Comparison of ENCODE assay signal across 29 cellular contexts in the genomic region with DNA sequence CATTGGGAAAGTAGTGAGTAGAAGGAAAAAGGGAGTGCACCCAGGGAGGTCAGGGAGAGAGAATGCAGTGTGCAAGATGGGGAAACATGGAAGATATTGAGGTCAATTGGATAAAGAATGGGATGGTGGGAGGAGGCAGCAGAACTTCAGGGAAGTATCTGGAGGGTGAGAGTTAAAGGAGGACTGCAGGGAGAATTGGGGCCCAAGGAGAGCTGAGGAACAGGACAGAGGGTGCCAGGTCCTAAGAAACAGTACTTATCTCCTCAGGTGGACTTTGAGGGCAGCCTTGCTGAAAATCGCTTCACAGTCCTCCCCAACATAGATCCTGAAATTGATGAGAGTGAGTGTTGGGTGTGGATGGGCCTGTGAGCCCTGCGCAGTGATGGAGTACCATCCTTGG. TPM values are rescaled to one million over a fixed set of nuclear protein-coding genes. Genes with fewer than 3 reads are reported as not detected.
"Had no signal": no experiment of that assay in that cellular context is flagged by ENCODE, and none has a peak within 500 bp of the region (broad histone marks: within the 10 kb centered on the region; RNA-seq: fewer than 3 reads in every experiment).

No MANE protein-coding gene starts in this region.

- ATAC-seq: activated CD8-positive, alpha-beta T cell treated with anti-CD3 and anti-CD28 coated beads for 36 hours; effector memory CD8-positive, alpha-beta T cell had no signal

- H3K4me3 ChIP-seq: coronary artery, dorsolateral prefrontal cortex, esophagus muscularis mucosa had no signal

- H3K36me3 ChIP-seq: brain microvascular endothelial cell had no signal

- H3K27ac Mint-ChIP-seq: activated CD8-positive, alpha-beta T cell treated with anti-CD3 and anti-CD28 coated beads for 36 hours; activated naive CD4-positive, alpha-beta T cell treated with anti-CD3 and anti-CD28 coated beads for 36 hours; activated naive CD4-positive, alpha-beta T cell treated with anti-CD3 and anti-CD28 coated beads, Interleukin-2, amount 50 U/mL, for 24 hours; activated T-helper 1 cell treated with anti-CD3 and anti-CD28 coated beads, Interleukin-12 subunit alpha, Interleukin-12 subunit beta, Interleukin-2, Interleukin-4 antibody, amounts not matched to agents 30 ng/mL and 10 ng/mL and 1 ng/mL, durations not matched to agents 14 hours and 24 hours and 36 hours; activated T-helper 2 cell treated with anti-CD3 and anti-CD28 coated beads, Interferon-gamma antibody, Interleukin-2, Interleukin-4, amounts not matched to agents 10 μg/mL and 5 μg/mL and 100 μg/mL, durations not matched to agents 14 hours and 24 hours and 36 hours; dendritic cell treated with granulocyte-macrophage colony-stimulating factor and Interleukin-4, amounts not matched to agents 40 ng/mL and 50 ng/mL, for 4 days; effector memory CD8-positive, alpha-beta T cell had no signal

- H3K4me1 Mint-ChIP-seq: activated naive CD4-positive, alpha-beta T cell treated with anti-CD3 and anti-CD28 coated beads, Interleukin-2, amount 50 U/mL, for 24 hours had no signal

- DNase-seq: activated CD4-positive, alpha-beta T cell treated with anti-CD3 and anti-CD28 coated beads for 4 hours; activated CD4-positive, alpha-beta T cell treated with anti-CD3 and anti-CD28 coated beads, Interleukin-2, amount 50 U/mL, for 1 hour; activated CD4-positive, alpha-beta T cell treated with anti-CD3 and anti-CD28 coated beads, Interleukin-2, amount 50 U/mL, for 48 hours; activated CD4-positive, CD25-positive, alpha-beta regulatory T cell; activated CD4-positive, CD25-positive, alpha-beta regulatory T cell treated with anti-CD3 and anti-CD28 coated beads, Interleukin-2, amount 50 U/mL, for 72 hours; activated CD8-positive, alpha-beta memory T cell treated with anti-CD3 and anti-CD28 coated beads for 24 hours; activated CD8-positive, alpha-beta T cell treated with anti-CD3 and anti-CD28 coated beads for 36 hours; activated effector memory CD4-positive, alpha-beta T cell treated with anti-CD3 and anti-CD28 coated beads, Interleukin-2, amount 50 U/mL, for 16 hours; activated naive CD4-positive, alpha-beta T cell treated with anti-CD3 and anti-CD28 coated beads for 36 hours; activated T-cell treated with anti-CD3 and anti-CD28 coated beads, Interleukin-2, amount 50 U/mL, for 48 hours; amniotic stem cell; anterior cingulate cortex; brain microvascular endothelial cell; dorsolateral prefrontal cortex; effector CD4-positive, alpha-beta T cell; effector memory CD8-positive, alpha-beta T cell; erythroblast; head of caudate nucleus had no signal

- H3K9me3 Mint-ChIP-seq: activated CD8-positive, alpha-beta T cell treated with anti-CD3 and anti-CD28 coated beads for 36 hours; activated naive CD4-positive, alpha-beta T cell treated with anti-CD3 and anti-CD28 coated beads for 36 hours; activated naive CD4-positive, alpha-beta T cell treated with anti-CD3 and anti-CD28 coated beads, Interleukin-2, amount 50 U/mL, for 24 hours; activated T-helper 1 cell treated with anti-CD3 and anti-CD28 coated beads, Interleukin-12 subunit alpha, Interleukin-12 subunit beta, Interleukin-2, Interleukin-4 antibody, amounts not matched to agents 30 ng/mL and 10 ng/mL and 1 ng/mL, durations not matched to agents 14 hours and 24 hours and 36 hours; activated T-helper 2 cell treated with anti-CD3 and anti-CD28 coated beads, Interferon-gamma antibody, Interleukin-2, Interleukin-4, amounts not matched to agents 10 μg/mL and 5 μg/mL and 100 μg/mL, durations not matched to agents 14 hours and 24 hours and 36 hours; central memory CD8-positive, alpha-beta T cell; dendritic cell treated with granulocyte-macrophage colony-stimulating factor and Interleukin-4, amounts not matched to agents 40 ng/mL and 50 ng/mL, for 4 days; effector memory CD8-positive, alpha-beta T cell had no signal

- H3K27ac ChIP-seq: brain microvascular endothelial cell, coronary artery, dorsolateral prefrontal cortex, esophagus muscularis mucosa had no signal

- H3K27me3 Mint-ChIP-seq: activated CD8-positive, alpha-beta T cell treated with anti-CD3 and anti-CD28 coated beads for 36 hours; activated naive CD4-positive, alpha-beta T cell treated with anti-CD3 and anti-CD28 coated beads, Interleukin-2, amount 50 U/mL, for 24 hours; central memory CD8-positive, alpha-beta T cell; dendritic cell treated with granulocyte-macrophage colony-stimulating factor and Interleukin-4, amounts not matched to agents 40 ng/mL and 50 ng/mL, for 4 days; effector memory CD8-positive, alpha-beta T cell had no signal

- H3K27me3 ChIP-seq: brain microvascular endothelial cell, dorsolateral prefrontal cortex, esophagus muscularis mucosa had no signal

- H3K4me3 Mint-ChIP-seq: activated CD8-positive, alpha-beta T cell treated with anti-CD3 and anti-CD28 coated beads for 36 hours; activated naive CD4-positive, alpha-beta T cell treated with anti-CD3 and anti-CD28 coated beads for 36 hours; activated naive CD4-positive, alpha-beta T cell treated with anti-CD3 and anti-CD28 coated beads, Interleukin-2, amount 50 U/mL, for 24 hours; activated T-helper 1 cell treated with anti-CD3 and anti-CD28 coated beads, Interleukin-12 subunit alpha, Interleukin-12 subunit beta, Interleukin-2, Interleukin-4 antibody, amounts not matched to agents 30 ng/mL and 10 ng/mL and 1 ng/mL, durations not matched to agents 14 hours and 24 hours and 36 hours; central memory CD8-positive, alpha-beta T cell; dendritic cell treated with granulocyte-macrophage colony-stimulating factor and Interleukin-4, amounts not matched to agents 40 ng/mL and 50 ng/mL, for 4 days; effector memory CD8-positive, alpha-beta T cell had no signal

- FAIRE-seq: astrocyte, bronchial epithelial cell, frontal cortex had no signal

- H3K9me3 ChIP-seq: esophagus muscularis mucosa had no signal

RNA-seq across cellular contexts. Expression of a gene that starts 4.2 kb away (rescaled TPM):
- total RNA-seq: cerebellum had no signal
